ENCODE assay signal across 1 cellular context in the genomic region with DNA sequence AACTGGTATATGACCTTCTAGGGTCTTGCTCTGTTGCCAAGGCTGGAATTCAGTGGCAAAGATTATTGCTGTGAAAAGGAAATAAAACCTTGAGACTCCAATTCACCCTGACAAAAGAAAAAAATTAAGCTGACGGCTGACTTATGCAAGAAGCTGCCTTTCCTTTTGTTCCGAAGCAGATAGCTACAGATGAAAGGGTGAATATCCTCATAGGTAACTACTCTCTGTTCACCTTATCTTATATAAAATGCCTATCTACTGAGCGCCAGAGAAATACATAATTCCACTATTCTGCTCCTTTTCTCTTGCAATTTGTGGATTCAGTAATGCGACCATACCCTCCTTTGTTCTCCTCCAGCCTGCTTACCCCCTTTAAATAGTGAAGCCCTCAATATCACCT.
TF ChIP-seq lines count a peak whose summit lies in the region.

No MANE protein-coding gene starts in this region.

TF ChIP-seq in H1, 55 proteins besides CTCF, POLR2A, EP300 and RAD21:
- TF ChIP-seq, protein P1, sequence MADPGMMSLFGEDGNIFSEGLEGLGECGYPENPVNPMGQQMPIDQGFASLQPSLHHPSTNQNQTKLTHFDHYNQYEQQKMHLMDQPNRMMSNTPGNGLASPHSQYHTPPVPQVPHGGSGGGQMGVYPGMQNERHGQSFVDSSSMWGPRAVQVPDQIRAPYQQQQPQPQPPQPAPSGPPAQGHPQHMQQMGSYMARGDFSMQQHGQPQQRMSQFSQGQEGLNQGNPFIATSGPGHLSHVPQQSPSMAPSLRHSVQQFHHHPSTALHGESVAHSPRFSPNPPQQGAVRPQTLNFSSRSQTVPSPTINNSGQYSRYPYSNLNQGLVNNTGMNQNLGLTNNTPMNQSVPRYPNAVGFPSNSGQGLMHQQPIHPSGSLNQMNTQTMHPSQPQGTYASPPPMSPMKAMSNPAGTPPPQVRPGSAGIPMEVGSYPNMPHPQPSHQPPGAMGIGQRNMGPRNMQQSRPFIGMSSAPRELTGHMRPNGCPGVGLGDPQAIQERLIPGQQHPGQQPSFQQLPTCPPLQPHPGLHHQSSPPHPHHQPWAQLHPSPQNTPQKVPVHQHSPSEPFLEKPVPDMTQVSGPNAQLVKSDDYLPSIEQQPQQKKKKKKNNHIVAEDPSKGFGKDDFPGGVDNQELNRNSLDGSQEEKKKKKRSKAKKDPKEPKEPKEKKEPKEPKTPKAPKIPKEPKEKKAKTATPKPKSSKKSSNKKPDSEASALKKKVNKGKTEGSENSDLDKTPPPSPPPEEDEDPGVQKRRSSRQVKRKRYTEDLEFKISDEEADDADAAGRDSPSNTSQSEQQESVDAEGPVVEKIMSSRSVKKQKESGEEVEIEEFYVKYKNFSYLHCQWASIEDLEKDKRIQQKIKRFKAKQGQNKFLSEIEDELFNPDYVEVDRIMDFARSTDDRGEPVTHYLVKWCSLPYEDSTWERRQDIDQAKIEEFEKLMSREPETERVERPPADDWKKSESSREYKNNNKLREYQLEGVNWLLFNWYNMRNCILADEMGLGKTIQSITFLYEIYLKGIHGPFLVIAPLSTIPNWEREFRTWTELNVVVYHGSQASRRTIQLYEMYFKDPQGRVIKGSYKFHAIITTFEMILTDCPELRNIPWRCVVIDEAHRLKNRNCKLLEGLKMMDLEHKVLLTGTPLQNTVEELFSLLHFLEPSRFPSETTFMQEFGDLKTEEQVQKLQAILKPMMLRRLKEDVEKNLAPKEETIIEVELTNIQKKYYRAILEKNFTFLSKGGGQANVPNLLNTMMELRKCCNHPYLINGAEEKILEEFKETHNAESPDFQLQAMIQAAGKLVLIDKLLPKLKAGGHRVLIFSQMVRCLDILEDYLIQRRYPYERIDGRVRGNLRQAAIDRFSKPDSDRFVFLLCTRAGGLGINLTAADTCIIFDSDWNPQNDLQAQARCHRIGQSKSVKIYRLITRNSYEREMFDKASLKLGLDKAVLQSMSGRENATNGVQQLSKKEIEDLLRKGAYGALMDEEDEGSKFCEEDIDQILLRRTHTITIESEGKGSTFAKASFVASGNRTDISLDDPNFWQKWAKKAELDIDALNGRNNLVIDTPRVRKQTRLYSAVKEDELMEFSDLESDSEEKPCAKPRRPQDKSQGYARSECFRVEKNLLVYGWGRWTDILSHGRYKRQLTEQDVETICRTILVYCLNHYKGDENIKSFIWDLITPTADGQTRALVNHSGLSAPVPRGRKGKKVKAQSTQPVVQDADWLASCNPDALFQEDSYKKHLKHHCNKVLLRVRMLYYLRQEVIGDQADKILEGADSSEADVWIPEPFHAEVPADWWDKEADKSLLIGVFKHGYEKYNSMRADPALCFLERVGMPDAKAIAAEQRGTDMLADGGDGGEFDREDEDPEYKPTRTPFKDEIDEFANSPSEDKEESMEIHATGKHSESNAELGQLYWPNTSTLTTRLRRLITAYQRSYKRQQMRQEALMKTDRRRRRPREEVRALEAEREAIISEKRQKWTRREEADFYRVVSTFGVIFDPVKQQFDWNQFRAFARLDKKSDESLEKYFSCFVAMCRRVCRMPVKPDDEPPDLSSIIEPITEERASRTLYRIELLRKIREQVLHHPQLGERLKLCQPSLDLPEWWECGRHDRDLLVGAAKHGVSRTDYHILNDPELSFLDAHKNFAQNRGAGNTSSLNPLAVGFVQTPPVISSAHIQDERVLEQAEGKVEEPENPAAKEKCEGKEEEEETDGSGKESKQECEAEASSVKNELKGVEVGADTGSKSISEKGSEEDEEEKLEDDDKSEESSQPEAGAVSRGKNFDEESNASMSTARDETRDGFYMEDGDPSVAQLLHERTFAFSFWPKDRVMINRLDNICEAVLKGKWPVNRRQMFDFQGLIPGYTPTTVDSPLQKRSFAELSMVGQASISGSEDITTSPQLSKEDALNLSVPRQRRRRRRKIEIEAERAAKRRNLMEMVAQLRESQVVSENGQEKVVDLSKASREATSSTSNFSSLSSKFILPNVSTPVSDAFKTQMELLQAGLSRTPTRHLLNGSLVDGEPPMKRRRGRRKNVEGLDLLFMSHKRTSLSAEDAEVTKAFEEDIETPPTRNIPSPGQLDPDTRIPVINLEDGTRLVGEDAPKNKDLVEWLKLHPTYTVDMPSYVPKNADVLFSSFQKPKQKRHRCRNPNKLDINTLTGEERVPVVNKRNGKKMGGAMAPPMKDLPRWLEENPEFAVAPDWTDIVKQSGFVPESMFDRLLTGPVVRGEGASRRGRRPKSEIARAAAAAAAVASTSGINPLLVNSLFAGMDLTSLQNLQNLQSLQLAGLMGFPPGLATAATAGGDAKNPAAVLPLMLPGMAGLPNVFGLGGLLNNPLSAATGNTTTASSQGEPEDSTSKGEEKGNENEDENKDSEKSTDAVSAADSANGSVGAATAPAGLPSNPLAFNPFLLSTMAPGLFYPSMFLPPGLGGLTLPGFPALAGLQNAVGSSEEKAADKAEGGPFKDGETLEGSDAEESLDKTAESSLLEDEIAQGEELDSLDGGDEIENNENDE (IDR thresholded peaks at IDR 0.05; ENCODE audit: insufficient replicate concordance, low read length), result no peak
- TF ChIP-seq RXRA (IDR thresholded peaks at IDR 0.05; ENCODE audit: insufficient read depth, low read depth, low read length), result no peak
- TF ChIP-seq, protein P2, sequence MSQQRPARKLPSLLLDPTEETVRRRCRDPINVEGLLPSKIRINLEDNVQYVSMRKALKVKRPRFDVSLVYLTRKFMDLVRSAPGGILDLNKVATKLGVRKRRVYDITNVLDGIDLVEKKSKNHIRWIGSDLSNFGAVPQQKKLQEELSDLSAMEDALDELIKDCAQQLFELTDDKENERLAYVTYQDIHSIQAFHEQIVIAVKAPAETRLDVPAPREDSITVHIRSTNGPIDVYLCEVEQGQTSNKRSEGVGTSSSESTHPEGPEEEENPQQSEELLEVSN (IDR thresholded peaks at IDR 0.05), result no peak
- TF ChIP-seq SP2 (IDR thresholded peaks at IDR 0.05; ENCODE audit: low read length), result no peak
- no peak for TF ChIP-seq TCF12 (IDR thresholded peaks at IDR 0.05; ENCODE audit: low read depth, low read length)
- no peak for TF ChIP-seq POLR2AphosphoS5 (IDR thresholded peaks at IDR 0.05; ENCODE audit: low read depth, low read length)
- TF ChIP-seq KDM4A (IDR thresholded peaks at IDR 0.05; ENCODE audit: low read depth, low read length, severe bottlenecking), result no peak
- TF ChIP-seq RFX5 (IDR thresholded peaks at IDR 0.05; ENCODE audit: borderline replicate concordance, low read depth, low read length), result no peak
TF ChIP-seq in H1: peak in this region for 0.
